In genomic region chr16:85449195-85449884, GRCh38 we compare ENCODE assay signal across 11 cellular contexts.
DNase-seq lines count a peak whose midpoint lies in the region; ATAC-seq, FAIRE-seq and TF ChIP-seq lines count a peak whose summit lies in the region.
"Had no signal": no experiment of that assay in that cellular context is flagged by ENCODE, and none has a peak within 500 bp of the region (broad histone marks: within the 10 kb centered on the region; RNA-seq: fewer than 3 reads in every experiment).

No MANE protein-coding gene starts in this region.

- WGBS in pancreas, 2 donors: 52 to 61% methylated on average over 20 of the region's 20 CpGs

- no peak for DNase-seq in CD8-positive, alpha-beta T cell
- DNase-seq in LHCN-M2 (ENCODE audit: low read depth) (peak; percentile 14), pancreas (no peak), putamen (ENCODE audit: low spot score) (no peak), NCI-H1694 (lab: John Stamatoyannopoulos, UW) (no peak)
- no peak for DNase-seq in activated T-cell treated with anti-CD3 and anti-CD28 coated beads, Interleukin-2, amount 50 U/mL, for 48 hours
- DNase-seq: left cardiac atrium, OCI-M1 had no signal

- CTCF ChIA-PET in CD8-positive, alpha-beta T cell (lab: Charles Lee): interaction anchor here (1.1 to 6.1 kb wide), 9 partner anchors 7 to 167 kb away, joined by 3 to 56 read pairs (median 12); no protein-coding TSS in a partner anchor

- H3K27ac ChIP-seq in CD8-positive, alpha-beta T cell (ENCODE audit: low read depth, low read length): peak overlapping the region; percentile 52
- H3K27ac ChIP-seq in pancreas: peak overlapping the region; percentile 68 to 89 (median 79)

- FAIRE-seq in pancreas (lab: Jason Lieb, UNC): no peak

- H3K27ac Mint-ChIP-seq in CD8-positive, alpha-beta T cell: peak overlapping the region; percentile 97
- H3K27ac Mint-ChIP-seq in brain: peak overlapping the region; percentile 41 to 90 (median 85)
- H3K27ac Mint-ChIP-seq: GM23338; stimulated activated naive CD8-positive, alpha-beta T cell treated with anti-CD3 and anti-CD28 coated beads, Interleukin-15, Interleukin-2, amounts not matched to agents 100 ng/mL and 50 ng/mL, for 24 hours had no signal

- peak; percentile 33 for ATAC-seq in CD8-positive, alpha-beta T cell
- ATAC-seq in pancreas: peak; percentile 42 to 61 (median 56)
- ATAC-seq: left cardiac atrium had no signal

- intact Hi-C loops in CD8-positive, alpha-beta T cell (cut with DNase I, micrococcal nuclease): loop anchor here in 1 of 2 experiments (10.0 kb wide), 1 partner anchor 105 kb away; no protein-coding TSS in a partner anchor
- intact Hi-C loops in pancreas (cut with DNase I): no loop called here

- no peaks in the 10 kb centered on the region for H3K27me3 Mint-ChIP-seq in CD8-positive, alpha-beta T cell (ENCODE audit: low read depth)
- no peaks in the 10 kb centered on the region for H3K27me3 Mint-ChIP-seq in brain
- H3K27me3 Mint-ChIP-seq: stimulated activated naive CD8-positive, alpha-beta T cell treated with anti-CD3 and anti-CD28 coated beads, Interleukin-15, Interleukin-2, amounts not matched to agents 100 ng/mL and 50 ng/mL, for 24 hours had no signal

- H3K9me3 ChIP-seq in CD8-positive, alpha-beta T cell (ENCODE audit: low read length): no peaks in the 10 kb centered on the region
- no peaks in the 10 kb centered on the region for H3K9me3 ChIP-seq in pancreas

- H3K4me3 ChIP-seq in CD8-positive, alpha-beta T cell (ENCODE audit: low read depth, low read length): peak overlapping the region; percentile 39
- H3K4me3 ChIP-seq in pancreas: no peak overlapping the region
- H3K4me3 ChIP-seq: GM23338 had no signal

- H3K27me3 ChIP-seq in CD8-positive, alpha-beta T cell (ENCODE audit: insufficient read depth, low read length): no peaks in the 10 kb centered on the region
- no peaks in the 10 kb centered on the region for H3K27me3 ChIP-seq in pancreas

- peak overlapping the region; percentile 70 for H3K4me3 Mint-ChIP-seq in CD8-positive, alpha-beta T cell
- H3K4me3 Mint-ChIP-seq in brain: no peak overlapping the region
- H3K4me3 Mint-ChIP-seq: GM23338; stimulated activated naive CD8-positive, alpha-beta T cell treated with anti-CD3 and anti-CD28 coated beads, Interleukin-15, Interleukin-2, amounts not matched to agents 100 ng/mL and 50 ng/mL, for 24 hours had no signal

- POLR2A ChIA-PET in CD8-positive, alpha-beta T cell (lab: Charles Lee): interaction anchor here (0.8 to 5.4 kb wide), 8 partner anchors 13 to 165 kb away, joined by 3 to 38 read pairs (median 8); partner anchors contain the start of gene GSE1

- H3K9me3 Mint-ChIP-seq in CD8-positive, alpha-beta T cell: no peaks in the 10 kb centered on the region
- peaks cover 0 to 2% (median 0%) of the 10 kb centered on the region in 5 experiments for H3K9me3 Mint-ChIP-seq in brain
- H3K9me3 Mint-ChIP-seq: GM23338; stimulated activated naive CD8-positive, alpha-beta T cell treated with anti-CD3 and anti-CD28 coated beads, Interleukin-15, Interleukin-2, amounts not matched to agents 100 ng/mL and 50 ng/mL, for 24 hours had no signal

- no peaks in the 10 kb centered on the region for H3K36me3 ChIP-seq in CD8-positive, alpha-beta T cell (ENCODE audit: insufficient read depth, low read length)
- H3K36me3 ChIP-seq in pancreas: no peaks in the 10 kb centered on the region

- TF ChIP-seq CTCF in CD8-positive, alpha-beta T cell (IDR thresholded peaks at IDR 0.05): no peak
- no peak for TF ChIP-seq CTCF in brain (conservative IDR thresholded peaks at IDR 0.05)
- TF ChIP-seq CTCF in pancreas (IDR thresholded peaks at IDR 0.05): no peak

- peaks cover 81% of the 10 kb centered on the region for H3K4me1 ChIP-seq in CD8-positive, alpha-beta T cell (ENCODE audit: insufficient read depth, low read length)
- H3K4me1 ChIP-seq in pancreas: peaks cover 15 to 24% (median 23%) of the 10 kb centered on the region in 3 donors

- peaks cover 61% of the 10 kb centered on the region for H3K4me1 Mint-ChIP-seq in CD8-positive, alpha-beta T cell (ENCODE audit: low read depth)
- peaks cover 72% of the 10 kb centered on the region for H3K4me1 Mint-ChIP-seq in brain

- no peaks in the 10 kb centered on the region for H3K36me3 Mint-ChIP-seq in CD8-positive, alpha-beta T cell
- H3K36me3 Mint-ChIP-seq in brain: no peaks in the 10 kb centered on the region
